8 cellular contexts compared by ENCODE assay signal in the genomic region with DNA sequence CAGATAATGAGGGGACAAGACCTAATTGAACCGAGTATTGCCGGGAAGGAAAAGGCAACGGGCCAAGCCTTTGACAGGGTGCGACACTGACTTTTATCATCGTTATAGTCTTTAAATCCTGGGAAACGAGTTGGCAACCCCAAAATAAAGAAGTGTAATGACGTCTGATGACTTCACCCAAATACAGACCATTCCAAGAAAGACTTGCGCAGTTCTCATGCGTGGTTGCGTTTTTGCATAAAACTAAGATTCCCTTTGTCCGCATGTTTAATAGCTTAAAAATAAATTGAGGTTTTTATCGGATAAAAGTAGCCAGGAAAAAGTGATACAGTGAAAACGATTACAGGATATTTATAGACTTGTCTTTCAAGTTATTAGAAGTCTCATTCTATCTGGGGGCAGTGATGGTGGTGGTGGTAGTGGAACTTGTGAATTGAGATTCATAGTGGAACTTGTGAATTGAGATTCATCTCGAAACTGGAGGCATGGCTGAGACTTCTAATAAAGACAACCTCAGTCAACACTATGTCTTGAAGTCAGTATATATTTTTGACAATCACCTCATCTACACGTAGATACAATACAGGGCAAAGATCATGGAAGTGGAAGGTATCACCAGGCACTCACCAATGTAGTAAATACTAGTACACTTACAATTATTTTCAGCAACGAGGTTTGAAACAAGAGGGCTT. TPM values are rescaled to one million over a fixed set of nuclear protein-coding genes. Genes with fewer than 3 reads are reported as not detected.
A peak's percentile ranks its signal among the peaks of the same experiment; 100 is the strongest.
DNase-seq lines count a peak whose midpoint lies in the region; ATAC-seq, FAIRE-seq and TF ChIP-seq lines count a peak whose summit lies in the region.

No MANE protein-coding gene starts in this region.

- peak; percentile 44 for FAIRE-seq in keratinocyte (lab: Jason Lieb, UNC)
- FAIRE-seq in RCC 7860 (lab: Jason Lieb, UNC): no peak

- peaks cover 20% of the 10 kb centered on the region for H3K4me1 ChIP-seq in ACC112 (ENCODE audit: control insufficient read depth, insufficient read depth, low read length, unreplicated experiment)
- peaks cover 17% of the 10 kb centered on the region for H3K4me1 ChIP-seq in keratinocyte (ENCODE audit: control insufficient read depth, extremely low read depth, insufficient read depth, low read length)

- peak overlapping the region; percentile 96 for H3K4me2 ChIP-seq in keratinocyte (ENCODE audit: control insufficient read depth, extremely low read depth, insufficient read depth, low read depth, low read length)

- peak; percentile 17 for ATAC-seq in GM19025 (IDR thresholded peaks at IDR 0.05; ENCODE audit: low read depth, unreplicated experiment)

- peak overlapping the region; percentile 16 for H2AFZ ChIP-seq in ACC112 (ENCODE audit: low read length, unreplicated experiment)
- H2AFZ ChIP-seq in keratinocyte (ENCODE audit: control insufficient read depth, low read length): peak overlapping the region; percentile 96

- H3K79me2 ChIP-seq in ACC112 (ENCODE audit: control insufficient read depth, insufficient read depth, low read length, unreplicated experiment): peaks cover 38% of the 10 kb centered on the region
- H3K79me2 ChIP-seq in keratinocyte (ENCODE audit: control insufficient read depth, insufficient read depth, low read length): peaks cover 32% of the 10 kb centered on the region

- peak overlapping the region; percentile 97 for H3K9ac ChIP-seq in keratinocyte (ENCODE audit: control insufficient read depth, extremely low read depth, insufficient read depth, low read length)

- 0 out of 2 replicates have a peak, but pooled peaks cover 7% of the 10 kb centered on the region for H3K36me3 ChIP-seq in ACC112 (ENCODE audit: insufficient read depth, low read length)
- no peaks in the 10 kb centered on the region for H3K36me3 ChIP-seq in keratinocyte (ENCODE audit: control insufficient read depth in 2 of 2, extremely low read depth in 1 of 2, insufficient read depth in 2 of 2, low read length in 2 of 2)

- no peaks in the 10 kb centered on the region for H4K20me1 ChIP-seq in keratinocyte (ENCODE audit: control insufficient read depth, extremely low read depth, insufficient read depth, low read length)

- DNase-seq in HT-29 (ENCODE audit: low spot score) (peak; percentile 25), keratinocyte (ENCODE audit: low read depth, low spot score) (no peak), RCC 7860 (ENCODE audit: low spot score) (no peak), T-helper 9 cell (no peak)
- DNase-seq in activated naive CD8-positive, alpha-beta T cell treated with anti-CD3 and anti-CD28 coated beads, Interleukin-2, amount 50 U/mL, for 16 hours (ENCODE audit: low read depth, low spot score): peak; percentile 18
- DNase-seq in stimulated activated CD8-positive, alpha-beta memory T cell treated with anti-CD3 and anti-CD28 coated beads, Interleukin-4, amount 100 ng/mL, for 48 hours: peak; percentile 43

- dilution Hi-C loops in keratinocyte (cut with MboI; ENCODE audit: extremely low pct_ligation_motif_present, low sequenced_read_pairs): no loop called here

- no peaks in the 10 kb centered on the region for H3K27me3 ChIP-seq in ACC112 (ENCODE audit: insufficient read depth, low read length)
- no peaks in the 10 kb centered on the region for H3K27me3 ChIP-seq in keratinocyte (ENCODE audit: control insufficient read depth, extremely low read depth, insufficient read depth, low read length)

- no peak for TF ChIP-seq CTCF in keratinocyte (optimal IDR thresholded peaks at IDR 0.05 in 1 of 3, IDR thresholded peaks at IDR 0.05 in 1 of 3, conservative IDR thresholded peaks at IDR 0.05 in 1 of 3; ENCODE audit: extremely low read depth in 1 of 3, insufficient read depth in 2 of 3, low read length in 3 of 3)

- H3K4me3 ChIP-seq in ACC112 (ENCODE audit: low read depth, low read length): peak overlapping the region; percentile 89
- peak overlapping the region; percentile 66 to 95 (median 69) for H3K4me3 ChIP-seq in keratinocyte (ENCODE audit: control insufficient read depth in 2 of 3, extremely low read depth in 1 of 3, insufficient read depth in 2 of 3, low read depth in 1 of 3, low read length in 3 of 3)

- peaks cover 3% of the 10 kb centered on the region for H3K9me1 ChIP-seq in keratinocyte (ENCODE audit: control insufficient read depth, extremely low read depth, insufficient read depth, low read length)

- H3K27ac ChIP-seq in ACC112 (ENCODE audit: low read depth, low read length) (peak overlapping the region; percentile 98), keratinocyte (ENCODE audit: control insufficient read depth, insufficient read depth, low read length) (peak overlapping the region; percentile 98)

- no peaks in the 10 kb centered on the region for H3K9me3 ChIP-seq in keratinocyte (ENCODE audit: control insufficient read depth, low read depth, low read length)

RNA-seq across cellular contexts. Expression of a gene that starts 1.2 kb away (rescaled TPM):
- 28.7 and 33.4 TPM in 2 replicates for total RNA-seq in HT-29 (2014; rRNA removed; shearing (Covaris generic))
- polyA plus RNA-seq in keratinocyte: 59.3 to 94.2 TPM (median 71.7 TPM) in 3 replicates
- 149 TPM for polyA plus RNA-seq in keratinocyte (2011; ENCODE audit: low read depth)
- 34.6 and 79.9 TPM in 2 replicates for polyA plus RNA-seq in keratinocyte (2011; cell fraction: cytosol; rRNA removed)
- 49.2 and 66.6 TPM in 2 replicates for polyA plus RNA-seq in keratinocyte (2011; cell fraction: nucleus; rRNA removed)
- 94.5 and 137 TPM in 2 replicates for polyA plus RNA-seq in keratinocyte (2012; ENCODE audit: low replicate concordance)
- polyA minus RNA-seq in keratinocyte: 9.7 to 80.6 TPM (median 44.1 TPM) in 3 replicates
- 95.9 TPM for polyA minus RNA-seq in keratinocyte (2011; cell fraction: cytosol; rRNA and poly(A)+ RNA removed)
- polyA minus RNA-seq in keratinocyte (2011; cell fraction: nucleus; rRNA and poly(A)+ RNA removed): 71.0 and 136 TPM in 2 replicates

Comparison
In these comparisons a context has a peak if more than half of its experiments do, and no peak if none do; other contexts are left out.
1. DNase-seq: peak in HT-29 (single experiment), activated naive CD8-positive, alpha-beta T cell treated with anti-CD3 and anti-CD28 coated beads, Interleukin-2, amount 50 U/mL, for 16 hours (single experiment) and stimulated activated CD8-positive, alpha-beta memory T cell treated with anti-CD3 and anti-CD28 coated beads, Interleukin-4, amount 100 ng/mL, for 48 hours (single experiment); none in keratinocyte (single experiment), RCC 7860 (single experiment) and T-helper 9 cell (single experiment).